Comparison of ENCODE assay signal across 9 cellular contexts in the genomic region with DNA sequence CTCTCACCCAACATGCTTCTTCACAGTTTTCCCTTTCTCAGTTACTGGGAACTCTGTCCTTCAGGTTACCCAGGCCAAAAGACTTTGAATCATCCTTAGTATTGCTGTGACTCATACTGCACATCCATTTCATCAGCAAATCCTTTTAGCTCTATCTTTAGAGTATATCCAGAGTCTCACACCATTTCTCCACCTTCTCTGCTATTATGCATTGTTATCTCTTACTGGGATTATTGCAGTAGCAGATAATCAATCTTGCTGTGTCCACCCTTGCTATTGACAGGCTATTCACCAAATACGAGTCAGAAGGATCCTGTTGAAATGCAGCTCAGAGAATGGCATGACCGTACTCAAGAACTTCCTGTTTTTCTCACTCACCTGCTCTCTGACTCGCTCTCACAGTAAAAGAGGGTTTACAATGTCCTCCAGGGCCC. TPM values are rescaled to one million over a fixed set of nuclear protein-coding genes. Genes with fewer than 3 reads are reported as not detected.
A peak's percentile ranks its signal among the peaks of the same experiment; 100 is the strongest.
DNase-seq lines count a peak whose midpoint lies in the region; TF ChIP-seq lines count a peak whose summit lies in the region.
"Had no signal": no experiment of that assay in that cellular context is flagged by ENCODE, and none has a peak within 500 bp of the region (broad histone marks: within the 10 kb centered on the region; RNA-seq: fewer than 3 reads in every experiment).

No MANE protein-coding gene starts in this region.

- H3K4me1 Mint-ChIP-seq in activated CD4-positive, alpha-beta T cell treated with anti-CD3 and anti-CD28 coated beads, Interleukin-2, amount 10 ng/mL, durations not matched to agents 24 days and 14 days = peaks cover 15% of the 10 kb centered on the region

- no peak overlapping the region for H3K27ac Mint-ChIP-seq in activated CD4-positive, alpha-beta T cell treated with anti-CD3 and anti-CD28 coated beads, Interleukin-2, amount 10 ng/mL, durations not matched to agents 24 days and 14 days
- H3K27ac Mint-ChIP-seq: CD4-positive, alpha-beta memory T cell had no signal

- intact Hi-C loops in activated CD4-positive, alpha-beta T cell treated with anti-CD3 and anti-CD28 coated beads, Interleukin-2, amount 10 ng/mL, durations not matched to agents 24 days and 14 days (cut with micrococcal nuclease) = loop anchor here (5.0 to 10.0 kb wide), 2 partner anchors 161 to 829 kb away; a partner anchor contains a TSS
- intact Hi-C loops in mammary epithelial cell (cut with micrococcal nuclease) = no loop called here

- TF ChIP-seq CTCF in HEK293 (tag by site-specific recombination; IDR thresholded peaks at IDR 0.05) (no peak), mammary epithelial cell (conservative IDR thresholded peaks at IDR 0.05 in 1 of 2, IDR thresholded peaks at IDR 0.05 in 1 of 2; ENCODE audit: extremely low read depth in 1 of 2, insufficient read depth in 1 of 2, low read depth in 1 of 2, low read length in 2 of 2) (no peak), smooth muscle cell (IDR thresholded peaks at IDR 0.05; ENCODE audit: borderline replicate concordance, insufficient read depth, poor library complexity, severe bottlenecking) (no peak)

- H3K4me2 ChIP-seq in mammary epithelial cell (ENCODE audit: insufficient read depth, low read depth, low read length) = peak overlapping the region; percentile 91
- peak overlapping the region; percentile 53 for H3K4me2 ChIP-seq in smooth muscle cell

- H3K9ac ChIP-seq in mammary epithelial cell (ENCODE audit: insufficient read depth, low read length) (peak overlapping the region; percentile 54), smooth muscle cell (ENCODE audit: low read depth) (peak overlapping the region; percentile 5)

- H3K9me3 ChIP-seq in HEK293 (ENCODE audit: control insufficient read depth, insufficient read depth, low read depth, low read length) (no peaks in the 10 kb centered on the region), MG63 (no peaks in the 10 kb centered on the region), mammary epithelial cell (replicated peaks; ENCODE audit: insufficient read depth, low read length) (no peaks in the 10 kb centered on the region), smooth muscle cell (replicated peaks; ENCODE audit: low read depth) (no peaks in the 10 kb centered on the region)

- H4K20me1 ChIP-seq in mammary epithelial cell (ENCODE audit: insufficient read depth, low read length) = no peaks in the 10 kb centered on the region
- H4K20me1 ChIP-seq in smooth muscle cell (ENCODE audit: low read depth) = no peaks in the 10 kb centered on the region

- H3K27me3 Mint-ChIP-seq in activated CD4-positive, alpha-beta T cell treated with anti-CD3 and anti-CD28 coated beads, Interleukin-2, amount 10 ng/mL, durations not matched to agents 24 days and 14 days = no peaks in the 10 kb centered on the region
- H3K27me3 Mint-ChIP-seq: CD4-positive, alpha-beta memory T cell had no signal

- no peak overlapping the region for H3K4me3 Mint-ChIP-seq in activated CD4-positive, alpha-beta T cell treated with anti-CD3 and anti-CD28 coated beads, Interleukin-2, amount 10 ng/mL, durations not matched to agents 24 days and 14 days
- H3K4me3 Mint-ChIP-seq: CD4-positive, alpha-beta memory T cell had no signal

- no peaks in the 10 kb centered on the region for H3K9me3 Mint-ChIP-seq in activated CD4-positive, alpha-beta T cell treated with anti-CD3 and anti-CD28 coated beads, Interleukin-2, amount 10 ng/mL, durations not matched to agents 24 days and 14 days
- H3K9me3 Mint-ChIP-seq: CD4-positive, alpha-beta memory T cell had no signal

- WGBS in mammary epithelial cell (ENCODE audit: low coverage, missing lambda C conversion rate) = 20% methylated on average over 3 of the region's 3 CpGs
- 51% methylated on average over 3 of the region's 3 CpGs for WGBS in smooth muscle cell (ENCODE audit: low lambda C conversion rate)

- in situ Hi-C loops in mammary epithelial cell (cut with MboI; ENCODE audit: low sequenced_read_pairs in 2 of 2) = no loop called here

- dilution Hi-C loops in mammary epithelial cell (cut with HindIII; ENCODE audit: low sequenced_read_pairs) = no loop called here

- POLR2A ChIA-PET in HEK293 (lab: Yijun Ruan, JAX) = interaction anchor here (1.0 kb wide), 1 partner anchor 58 kb away, joined by 3 read pairs; a partner anchor contains a TSS

- no TSS peak for BruUV-seq in mammary epithelial cell (replicated peaks; lab: Mats Ljungman, UMichigan)

- peak; percentile 73 for DNase-seq in activated CD4-positive, alpha-beta T cell treated with anti-CD3 and anti-CD28 coated beads, Interleukin-2, amount 10 ng/mL, durations not matched to agents 24 days and 14 days
- no peak for DNase-seq in activated CD4-positive, alpha-beta T cell treated with anti-CD3 and anti-CD28 coated beads for 4 hours
- peak; percentile 22 for DNase-seq in MG63
- peak; percentile 91 for DNase-seq in mammary epithelial cell
- DNase-seq in smooth muscle cell (lab: John Stamatoyannopoulos, UW; ENCODE audit: unreplicated experiment) = no peak
- DNase-seq in cerebellum (ENCODE audit: low spot score) = no peak
- DNase-seq in iPS-NIHi11 (ENCODE audit: low spot score) = no peak

- CTCF ChIA-PET in HEK293 (lab: Yijun Ruan, JAX) = interaction anchor here (0.7 to 1.1 kb wide), 2 partner anchors 12 to 84 kb away, joined by 3 to 5 read pairs; no protein-coding TSS in a partner anchor
- CTCF ChIA-PET in mammary epithelial cell (lab: Charles Lee; ENCODE audit: low non-redundant PET) = interaction anchor here (0.6 kb wide), 1 partner anchor 314 kb away, joined by 3 read pairs; no protein-coding TSS in a partner anchor

- peaks cover 2% of the 10 kb centered on the region for H3K36me3 Mint-ChIP-seq in activated CD4-positive, alpha-beta T cell treated with anti-CD3 and anti-CD28 coated beads, Interleukin-2, amount 10 ng/mL, durations not matched to agents 24 days and 14 days (ENCODE audit: low read depth)

- peak overlapping the region; percentile 95 for H2AFZ ChIP-seq in mammary epithelial cell (ENCODE audit: low read depth, low read length)
- H2AFZ ChIP-seq in smooth muscle cell (ENCODE audit: low read depth) = no peak overlapping the region

- peaks cover 0 to 4% of the 10 kb centered on the region in 2 experiments; a peak in 1 of 3 replicates for H3K36me3 ChIP-seq in HEK293 (ENCODE audit: control insufficient read depth in 2 of 2, insufficient read depth in 1 of 2, low read length in 2 of 2)
- no peaks in the 10 kb centered on the region for H3K36me3 ChIP-seq in MG63
- no peaks in the 10 kb centered on the region for H3K36me3 ChIP-seq in mammary epithelial cell (ENCODE audit: insufficient read depth, low read length)
- H3K36me3 ChIP-seq in smooth muscle cell (ENCODE audit: low read depth) = no peaks in the 10 kb centered on the region

- H3K27ac ChIP-seq in HEK293 (ENCODE audit: extremely low read depth, low read depth, low read length) = no peak overlapping the region
- peak overlapping the region; percentile 94 for H3K27ac ChIP-seq in mammary epithelial cell (ENCODE audit: insufficient read depth, low read depth, low read length)
- peak overlapping the region; percentile 63 for H3K27ac ChIP-seq in smooth muscle cell (ENCODE audit: low read depth)

- no peaks in the 10 kb centered on the region for H3K4me1 ChIP-seq in HEK293 (ENCODE audit: control insufficient read depth, insufficient read depth, low read length)
- peaks cover 32% of the 10 kb centered on the region for H3K4me1 ChIP-seq in mammary epithelial cell (ENCODE audit: insufficient read depth, low read length)
- peaks cover 6% of the 10 kb centered on the region for H3K4me1 ChIP-seq in smooth muscle cell (ENCODE audit: low read depth)

- H3K27me3 ChIP-seq in MG63 (no peaks in the 10 kb centered on the region), mammary epithelial cell (ENCODE audit: insufficient read depth, low read length) (no peaks in the 10 kb centered on the region), smooth muscle cell (ENCODE audit: low read depth) (no peaks in the 10 kb centered on the region)

- H3K79me2 ChIP-seq in mammary epithelial cell (ENCODE audit: insufficient read depth, low read length) (no peaks in the 10 kb centered on the region), smooth muscle cell (ENCODE audit: low read depth) (no peaks in the 10 kb centered on the region)

- H3F3A ChIP-seq in smooth muscle cell (ENCODE audit: low read depth) = no peaks in the 10 kb centered on the region

- H3K4me3 ChIP-seq in HEK293 (ENCODE audit: low read depth, low read length) (no peak overlapping the region), MG63 (no peak overlapping the region), mammary epithelial cell (replicated peaks in 1 of 3; ENCODE audit: insufficient read depth in 1 of 3, low read depth in 2 of 3, low read length in 3 of 3) (peak overlapping the region in 2 of 3 experiments; percentile 29 to 38), smooth muscle cell (no peak overlapping the region)

TF ChIP-seq in HEK293, 187 proteins besides CTCF, POLR2A, EP300 and RAD21:
- TF ChIP-seq ZNF416 (tag by site-specific recombination; IDR thresholded peaks at IDR 0.05) (no peak), SETDB1 (IDR thresholded peaks at IDR 0.05; ENCODE audit: insufficient read length, low read length) (peak; percentile 13), ZNF121 (tag by site-specific recombination; IDR thresholded peaks at IDR 0.05) (no peak)

RNA-seq across cellular contexts. Expression of a gene that starts 57.3 kb away (rescaled TPM):
- total RNA-seq in activated CD4-positive, alpha-beta T cell treated with anti-CD3 and anti-CD28 coated beads, Interleukin-2, amount 10 ng/mL, durations not matched to agents 24 days and 14 days = 15.6 and 16.5 TPM in 2 replicates
- 14.9 and 21.0 TPM in 2 replicates for total RNA-seq in MG63 (2014; rRNA removed; shearing (Covaris generic); ENCODE audit: low replicate concordance)
- total RNA-seq in mammary epithelial cell (10 to 100 TPM; 15.8 to 16.0 TPM), smooth muscle cell (16.1 and 19.7 TPM in 2 replicates), cerebellum (21.1 TPM)
- polyA plus RNA-seq in mammary epithelial cell (10.1 TPM), smooth muscle cell (10.2 and 11.4 TPM in 2 replicates)
- polyA minus RNA-seq in mammary epithelial cell = 6.1 TPM

Comparison
In these comparisons a context has a peak if more than half of its experiments do, and no peak if none do; other contexts are left out.
1. DNase-seq: peak in activated CD4-positive, alpha-beta T cell treated with anti-CD3 and anti-CD28 coated beads, Interleukin-2, amount 10 ng/mL, durations not matched to agents 24 days and 14 days (single experiment), MG63 (single experiment) and mammary epithelial cell (single experiment); none in activated CD4-positive, alpha-beta T cell treated with anti-CD3 and anti-CD28 coated beads for 4 hours (0 of 2), smooth muscle cell (single experiment), cerebellum (single experiment) and iPS-NIHi11 (single experiment).
2. H3K4me3 ChIP-seq: peak in mammary epithelial cell (2 of 3); none in HEK293 (single experiment), MG63 (single experiment) and smooth muscle cell (single experiment).